In genomic region chr5:38472541-38472940, GRCh38 we compare ENCODE assay signal across 20 cellular contexts.
A peak's percentile ranks its signal among the peaks of the same experiment; 100 is the strongest.
DNase-seq lines count a peak whose midpoint lies in the region; ATAC-seq, FAIRE-seq and TF ChIP-seq lines count a peak whose summit lies in the region.
"Had no signal": no experiment of that assay in that cellular context is flagged by ENCODE, and none has a peak within 500 bp of the region (broad histone marks: within the 10 kb centered on the region; RNA-seq: fewer than 3 reads in every experiment).

No MANE protein-coding gene starts in this region.

- POLR2A ChIA-PET in RWPE1 (lab: Yijun Ruan, JAX; ENCODE audit: low non-redundant PET) (no interaction called here), HepG2 (lab: Yijun Ruan, JAX) (no interaction called here)

- DNase-seq in right cardiac atrium (no peak), left ventricle myocardium inferior (no peak), RWPE1 (ENCODE audit: low spot score) (no peak), HepG2 (ENCODE audit: low spot score) (no peak), posterior vena cava (ENCODE audit: low spot score) (peak; percentile 58), osteocyte (ENCODE audit: extremely low spot score, unreplicated experiment) (no peak), iPS-NIHi7 (ENCODE audit: extremely low spot score) (no peak), GM23338 (ENCODE audit: low spot score) (no peak)
- DNase-seq: 8988T, GM23248, H7, HFFc6 had no signal

- H2AFZ ChIP-seq in HepG2 (ENCODE audit: low read length) (no peak overlapping the region), GM23338 (no peak overlapping the region)
- H2AFZ ChIP-seq: GM23248 had no signal

- H3K9ac ChIP-seq in HepG2 (ENCODE audit: insufficient read depth, low read depth, low read length): no peak overlapping the region
- H3K9ac ChIP-seq: BLaER1, GM23248 had no signal

- H3K36me3 ChIP-seq in left ventricle myocardium inferior: no peaks in the 10 kb centered on the region
- no peaks in the 10 kb centered on the region for H3K36me3 ChIP-seq in HepG2 (replicated peaks in 1 of 2; ENCODE audit: control insufficient read depth in 1 of 2, insufficient read depth in 2 of 2, low read length in 2 of 2)
- H3K36me3 ChIP-seq in GM23338 (ENCODE audit: insufficient read depth): no peaks in the 10 kb centered on the region
- H3K36me3 ChIP-seq: BLaER1 had no signal

- no peaks in the 10 kb centered on the region for H3K79me2 ChIP-seq in HepG2 (ENCODE audit: insufficient read depth, low read length)
- no peaks in the 10 kb centered on the region for H3K79me2 ChIP-seq in GM23338 (replicated peaks; ENCODE audit: insufficient read depth)

- H3K4me3 Mint-ChIP-seq in osteocyte (ENCODE audit: unreplicated experiment) (no peak overlapping the region), GM23338 (no peak overlapping the region)
- H3K4me3 Mint-ChIP-seq: CD4-positive, alpha-beta memory T cell; HFFc6 had no signal

- CTCF ChIA-PET in RWPE1 (lab: Yijun Ruan, JAX): no interaction called here
- CTCF ChIA-PET in HepG2 (lab: Yijun Ruan, JAX; ENCODE audit: low intra/inter-chr PET ratio, low total read pairs): no interaction called here

- no peaks in the 10 kb centered on the region for H3K36me3 Mint-ChIP-seq in osteocyte (ENCODE audit: unreplicated experiment)
- no peaks in the 10 kb centered on the region for H3K36me3 Mint-ChIP-seq in GM23338 (ENCODE audit: low read depth)
- H3K36me3 Mint-ChIP-seq: CD14-positive monocyte; CD4-positive, alpha-beta memory T cell had no signal

- H3K4me1 ChIP-seq in right cardiac atrium (ENCODE audit: control insufficient read depth, insufficient read depth, low read length) (peaks cover 30% of the 10 kb centered on the region), left ventricle myocardium inferior (peaks cover 44% of the 10 kb centered on the region), HepG2 (ENCODE audit: insufficient read depth, low read length) (peaks cover 20% of the 10 kb centered on the region), GM23338 (ENCODE audit: insufficient read depth) (no peaks in the 10 kb centered on the region)

- in situ Hi-C loops in HepG2 (cut with HindIII; ENCODE audit: extremely low pct_ligation_motif_present, low pct_unique_long_range_greater_than_20kb): no loop called here

- intact Hi-C loops in right cardiac atrium (cut with DNase I): no loop called here
- intact Hi-C loops in left ventricle myocardium inferior (cut with micrococcal nuclease): no loop called here
- intact Hi-C loops in HepG2 (cut with micrococcal nuclease; ENCODE audit: unreplicated experiment): no loop called here
- intact Hi-C loops in posterior vena cava (cut with DNase I): no loop called here

- TF ChIP-seq POLR2A in HepG2 (IDR thresholded peaks at IDR 0.05; ENCODE audit: insufficient read depth in 1 of 2, low read depth in 2 of 2, low read length in 2 of 2): no peak

- H3K4me1 Mint-ChIP-seq in osteocyte (ENCODE audit: unreplicated experiment): peaks cover 25% of the 10 kb centered on the region
- peaks cover 20% of the 10 kb centered on the region for H3K4me1 Mint-ChIP-seq in GM23338
- H3K4me1 Mint-ChIP-seq: CD14-positive monocyte; CD4-positive, alpha-beta memory T cell had no signal

- H3K27me3 Mint-ChIP-seq in osteocyte (ENCODE audit: unreplicated experiment): no peaks in the 10 kb centered on the region
- H3K27me3 Mint-ChIP-seq in GM23338 (ENCODE audit: insufficient read depth, low read depth, poor library complexity): peaks cover 4% of the 10 kb centered on the region

- no peak for FAIRE-seq in HepG2 (lab: Jason Lieb, UNC)
- FAIRE-seq: G401.6, GM12891, GM19239, K562 had no signal

- BruUV-seq in HepG2 (replicated peaks; lab: Mats Ljungman, UMichigan): no TSS peak

- no peaks in the 10 kb centered on the region for H3F3A ChIP-seq in GM23338 (replicated peaks; ENCODE audit: low read depth)

- H3K4me3 ChIP-seq in right cardiac atrium (ENCODE audit: low read length): no peak overlapping the region
- H3K4me3 ChIP-seq in left ventricle myocardium inferior: no peak overlapping the region
- H3K4me3 ChIP-seq in HepG2 (replicated peaks in 1 of 3; ENCODE audit: insufficient read depth in 1 of 3, low read depth in 2 of 3, low read length in 3 of 3): no peak overlapping the region
- no peak overlapping the region for H3K4me3 ChIP-seq in GM23338
- H3K4me3 ChIP-seq: BLaER1, GM23248, K562 had no signal

- TF ChIP-seq EP300 in HepG2 (IDR thresholded peaks at IDR 0.05; ENCODE audit: low read depth in 2 of 2, low read length in 2 of 2) (no peak), HepG2 (CRISPR knock-in tag; IDR thresholded peaks at IDR 0.05; ENCODE audit: borderline replicate concordance) (no peak)

- TF ChIP-seq CTCF in left ventricle myocardium inferior (IDR thresholded peaks at IDR 0.05; ENCODE audit: borderline replicate concordance) (no peak), RWPE1 (conservative IDR thresholded peaks at IDR 0.05; ENCODE audit: low read depth) (no peak), HepG2 (CRISPR knock-in tag; IDR thresholded peaks at IDR 0.05) (no peak), osteocyte (IDR thresholded peaks at IDR 0.05) (no peak), GM23338 (conservative IDR thresholded peaks at IDR 0.05; ENCODE audit: low read depth in 2 of 2) (no peak)

- H3K27ac ChIP-seq in right cardiac atrium (ENCODE audit: low read length) (peak overlapping the region; percentile 21), left ventricle myocardium inferior (replicated peaks) (no peak overlapping the region), RWPE1 (peak overlapping the region; percentile 8; the same call in 1 of the 2 replicates), HepG2 (ENCODE audit: extremely low read length, insufficient read depth, low read length) (no peak overlapping the region), GM23338 (ENCODE audit: low read depth) (no peak overlapping the region)
- H3K27ac ChIP-seq: BLaER1, GM23248 had no signal

- WGBS in right cardiac atrium: 91% methylated on average over 7 of the region's 7 CpGs
- 93% methylated on average over 7 of the region's 7 CpGs for WGBS in HepG2 (ENCODE audit: low lambda C conversion rate)

- no peak for TF ChIP-seq RAD21 in HepG2 (CRISPR knock-in tag; IDR thresholded peaks at IDR 0.05)

- H3K9me3 Mint-ChIP-seq in osteocyte (ENCODE audit: unreplicated experiment) (no peaks in the 10 kb centered on the region), GM23338 (no peaks in the 10 kb centered on the region)
- H3K9me3 Mint-ChIP-seq: HFFc6 had no signal

- no peaks in the 10 kb centered on the region for H3K27me3 ChIP-seq in right cardiac atrium (ENCODE audit: control insufficient read depth, insufficient read depth)
- H3K27me3 ChIP-seq in left ventricle myocardium inferior (ENCODE audit: low read depth): no peaks in the 10 kb centered on the region
- peaks cover 0 to 1% of the 10 kb centered on the region in 2 experiments; a peak in 1 of 5 replicates for H3K27me3 ChIP-seq in HepG2 (ENCODE audit: control insufficient read depth in 1 of 2, insufficient read depth in 2 of 2, low read length in 2 of 2)
- no peaks in the 10 kb centered on the region for H3K27me3 ChIP-seq in GM23338 (ENCODE audit: insufficient read depth)
- H3K27me3 ChIP-seq: BLaER1 had no signal

- H3K9me2 ChIP-seq in GM23338 (ENCODE audit: insufficient read depth): no peaks in the 10 kb centered on the region

- H3K4me2 ChIP-seq in HepG2 (ENCODE audit: low read depth, low read length): no peak overlapping the region
- no peak overlapping the region for H3K4me2 ChIP-seq in GM23338
- H3K4me2 ChIP-seq: BLaER1 had no signal

- ATAC-seq in right cardiac atrium (no peak), HepG2 (peak; percentile 13; the same call in 2 of the 3 replicates), GM23338 (no peak)
- ATAC-seq: HCT116 had no signal

- H3K9me3 ChIP-seq in right cardiac atrium (ENCODE audit: control insufficient read depth, low read length) (no peaks in the 10 kb centered on the region), left ventricle myocardium inferior (replicated peaks) (no peaks in the 10 kb centered on the region), HepG2 (ENCODE audit: low read length) (no peaks in the 10 kb centered on the region)
- H3K9me3 ChIP-seq: BLaER1 had no signal

- H3K27ac Mint-ChIP-seq in osteocyte (ENCODE audit: unreplicated experiment): no peak overlapping the region
- no peak overlapping the region for H3K27ac Mint-ChIP-seq in GM23338
- H3K27ac Mint-ChIP-seq: CD14-positive monocyte; CD4-positive, alpha-beta memory T cell; HFFc6 had no signal

- H4K20me1 ChIP-seq in HepG2 (ENCODE audit: insufficient read depth, low read length) (no peaks in the 10 kb centered on the region), GM23338 (replicated peaks; ENCODE audit: insufficient read depth) (no peaks in the 10 kb centered on the region)
- H4K20me1 ChIP-seq: BLaER1 had no signal

TF ChIP-seq in HepG2, 621 proteins besides CTCF, POLR2A, EP300 and RAD21 (continues in another document):
- TF ChIP-seq ZNF564 (CRISPR knock-in tag; IDR thresholded peaks at IDR 0.05) (no peak), FOXO4 (CRISPR knock-in tag; conservative IDR thresholded peaks at IDR 0.05) (no peak), TEAD2 (CRISPR knock-in tag; IDR thresholded peaks at IDR 0.05) (no peak), IRX3 (CRISPR knock-in tag; IDR thresholded peaks at IDR 0.05; ENCODE audit: borderline replicate concordance, low read depth) (no peak)

TF ChIP-seq in GM23338, 12 proteins besides CTCF, POLR2A, EP300 and RAD21 (continues in another document):
- TF ChIP-seq JUNB (IDR thresholded peaks at IDR 0.05; ENCODE audit: unreplicated experiment): no peak
- TF ChIP-seq ETS1 (IDR thresholded peaks at IDR 0.05): no peak
- no peak for TF ChIP-seq EZH2phosphoT487 (IDR thresholded peaks at IDR 0.05; ENCODE audit: unreplicated experiment)
- no peak for TF ChIP-seq NANOG (IDR thresholded peaks at IDR 0.05; ENCODE audit: borderline replicate concordance)

Comparison
In these comparisons a context has a peak if more than half of its experiments do, and no peak if none do; other contexts are left out.
1. H3K27ac ChIP-seq: peak in right cardiac atrium (single experiment) and RWPE1 (single experiment); none in left ventricle myocardium inferior (single experiment), HepG2 (single experiment) and GM23338 (single experiment).